8 cellular contexts compared by ENCODE assay signal in the genomic region with DNA sequence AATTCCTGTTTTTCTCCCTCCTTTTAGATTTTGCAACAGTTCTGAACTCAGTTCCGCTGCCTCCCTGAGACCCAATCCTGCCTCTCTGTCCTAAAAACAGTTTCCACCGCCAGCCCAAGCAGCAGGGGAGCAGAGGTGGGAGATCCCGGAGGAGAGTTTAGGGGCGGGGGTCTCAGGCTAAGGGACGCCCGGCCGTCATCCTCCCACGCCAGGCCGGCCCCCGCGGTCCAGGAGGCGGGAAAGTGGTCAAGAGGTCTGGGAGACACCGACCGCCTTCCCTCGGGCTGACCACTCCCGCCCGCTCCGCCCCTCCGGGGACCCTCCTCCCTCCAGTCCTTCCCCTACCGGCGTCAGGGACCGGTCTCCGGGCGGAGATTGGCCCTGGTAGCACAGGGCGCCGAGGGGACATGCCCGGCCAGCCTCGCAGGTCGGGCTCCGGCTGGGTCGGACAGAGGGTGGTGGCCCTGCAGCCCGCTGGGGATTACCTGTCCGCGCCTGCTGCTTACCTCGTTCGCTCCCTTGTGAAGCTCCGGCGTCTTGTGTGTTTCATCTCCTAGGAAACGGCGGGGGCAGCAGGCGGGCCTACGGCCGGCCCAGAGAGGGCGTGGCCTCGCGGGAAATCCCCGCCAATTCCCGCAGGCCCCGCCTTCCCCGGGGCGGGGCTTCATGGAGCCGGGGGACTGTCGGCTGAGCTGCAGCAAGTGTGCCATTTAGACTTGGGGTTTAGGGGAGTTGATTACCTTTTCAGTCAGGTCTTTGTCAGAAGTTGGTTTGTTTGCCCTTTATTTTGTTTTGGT. TPM values are rescaled to one million over a fixed set of nuclear protein-coding genes. Genes with fewer than 3 reads are reported as not detected.
A peak's percentile ranks its signal among the peaks of the same experiment; 100 is the strongest.
DNase-seq lines count a peak whose midpoint lies in the region; ATAC-seq and TF ChIP-seq lines count a peak whose summit lies in the region.

Gene MAK, minus strand, starts transcription at position 543 of the 797 bp plus-strand sequence. CDS start 7,891 bp downstream, outside the sequence.

- peak within 1 kb of the TSS; percentile 92 for H3K4me3 Mint-ChIP-seq in neural crest cell
- H3K4me3 Mint-ChIP-seq in stimulated activated naive CD8-positive, alpha-beta T cell treated with anti-CD3 and anti-CD28 coated beads, Interleukin-15, amount 100 ng/mL, for 72 hours, result peak within 1 kb of the TSS; percentile 78 to 89

- peaks cover 5% of the 10 kb centered on the region for H3K9me3 Mint-ChIP-seq in neural crest cell
- peaks cover 8 to 11% of the 10 kb centered on the region in 2 donors for H3K9me3 Mint-ChIP-seq in stimulated activated naive CD8-positive, alpha-beta T cell treated with anti-CD3 and anti-CD28 coated beads, Interleukin-15, amount 100 ng/mL, for 72 hours

- H3K4me3 ChIP-seq in LNCaP clone FGC (ENCODE audit: low read depth, low read length), result peak within 1 kb of the TSS; percentile 64
- peak within 1 kb of the TSS; percentile 43 for H3K4me3 ChIP-seq in RWPE2 (ENCODE audit: severe bottlenecking)
- H3K4me3 ChIP-seq in fibroblast of villous mesenchyme (ENCODE audit: low read depth, low read length), result peak within 1 kb of the TSS; percentile 69

- peaks cover 26% of the 10 kb centered on the region for H3K4me1 Mint-ChIP-seq in neural crest cell
- peaks cover 28% of the 10 kb centered on the region for H3K4me1 Mint-ChIP-seq in stimulated activated naive CD8-positive, alpha-beta T cell treated with anti-CD3 and anti-CD28 coated beads, Interleukin-15, amount 100 ng/mL, for 72 hours

- ATAC-seq in RWPE2 (ENCODE audit: low read depth), result peak; percentile 95
- ATAC-seq in stimulated activated naive CD8-positive, alpha-beta T cell treated with anti-CD3 and anti-CD28 coated beads, Interleukin-15, amount 100 ng/mL, for 72 hours, result peak; percentile 81

- no peaks in the 10 kb centered on the region for H3K9me3 ChIP-seq in RWPE2 (ENCODE audit: severe bottlenecking)

- H3K27ac Mint-ChIP-seq in neural crest cell (ENCODE audit: unreplicated experiment), result peak within 1 kb of the TSS; percentile 9
- peak within 1 kb of the TSS; percentile 97 to 98 for H3K27ac Mint-ChIP-seq in stimulated activated naive CD8-positive, alpha-beta T cell treated with anti-CD3 and anti-CD28 coated beads, Interleukin-15, amount 100 ng/mL, for 72 hours

- peaks cover 9% of the 10 kb centered on the region for H3K36me3 Mint-ChIP-seq in neural crest cell (ENCODE audit: low read depth)

- peak; percentile 79 for DNase-seq in EH (ENCODE audit: low read depth)
- DNase-seq in GOT3 (lab: John Stamatoyannopoulos, UW), result peak; percentile 47
- DNase-seq in LNCaP clone FGC (ENCODE audit: low read depth), result peak; percentile 79
- peak; percentile 92 for DNase-seq in RWPE2 (ENCODE audit: low spot score)
- DNase-seq in activated effector memory CD4-positive, alpha-beta T cell treated with Interleukin-2 at 50 U/mL for 16 hours, result peak; percentile 78
- peak; percentile 70 for DNase-seq in fibroblast of villous mesenchyme (ENCODE audit: low read depth)
- peak; percentile 86 for DNase-seq in neural crest cell (ENCODE audit: low read depth, low spot score)
- peak; percentile 88 to 92 for DNase-seq in stimulated activated naive CD8-positive, alpha-beta T cell treated with anti-CD3 and anti-CD28 coated beads, Interleukin-15, amount 100 ng/mL, for 72 hours

- H3K27ac ChIP-seq in RWPE2 (ENCODE audit: poor library complexity, severe bottlenecking), result no peak within 1 kb of the TSS

- TF ChIP-seq CTCF in LNCaP clone FGC (IDR thresholded peaks at IDR 0.05; ENCODE audit: control insufficient read depth, extremely low read depth, insufficient read depth), result no peak
- TF ChIP-seq CTCF in RWPE2 (IDR thresholded peaks at IDR 0.05; ENCODE audit: poor library complexity, severe bottlenecking), result no peak
- no peak for TF ChIP-seq CTCF in fibroblast of villous mesenchyme (IDR thresholded peaks at IDR 0.05; ENCODE audit: insufficient read depth, low read depth, low read length)
- no peak for TF ChIP-seq CTCF in neural crest cell (conservative IDR thresholded peaks at IDR 0.05)

- peaks cover 42% of the 10 kb centered on the region for H3K27me3 Mint-ChIP-seq in neural crest cell (ENCODE audit: low read depth)
- peaks cover 47% of the 10 kb centered on the region for H3K27me3 Mint-ChIP-seq in stimulated activated naive CD8-positive, alpha-beta T cell treated with anti-CD3 and anti-CD28 coated beads, Interleukin-15, amount 100 ng/mL, for 72 hours

- no peaks in the 10 kb centered on the region for H3K4me1 ChIP-seq in RWPE2 (ENCODE audit: insufficient read depth, poor library complexity, severe bottlenecking)

- H3K36me3 ChIP-seq in RWPE2 (ENCODE audit: low read depth), result no peaks in the 10 kb centered on the region

- H3K27me3 ChIP-seq in RWPE2 (ENCODE audit: insufficient read depth, poor library complexity, severe bottlenecking), result peaks cover 21% of the 10 kb centered on the region

RNA-seq across cellular contexts. Expression of gene MAK, which starts in this region (rescaled TPM):
- total RNA-seq in fibroblast of villous mesenchyme (not detected in 2 replicates), neural crest cell (0.93 and 1.1 TPM in 2 replicates)

Comparison
In these comparisons a context has a peak if more than half of its experiments do, and no peak if none do; other contexts are left out.
1. Peak in DNase-seq and H3K4me3 ChIP-seq in fibroblast of villous mesenchyme; RNA of the gene not detected or under 1 TPM.